26 cellular contexts compared by ENCODE assay signal in the genomic region with DNA sequence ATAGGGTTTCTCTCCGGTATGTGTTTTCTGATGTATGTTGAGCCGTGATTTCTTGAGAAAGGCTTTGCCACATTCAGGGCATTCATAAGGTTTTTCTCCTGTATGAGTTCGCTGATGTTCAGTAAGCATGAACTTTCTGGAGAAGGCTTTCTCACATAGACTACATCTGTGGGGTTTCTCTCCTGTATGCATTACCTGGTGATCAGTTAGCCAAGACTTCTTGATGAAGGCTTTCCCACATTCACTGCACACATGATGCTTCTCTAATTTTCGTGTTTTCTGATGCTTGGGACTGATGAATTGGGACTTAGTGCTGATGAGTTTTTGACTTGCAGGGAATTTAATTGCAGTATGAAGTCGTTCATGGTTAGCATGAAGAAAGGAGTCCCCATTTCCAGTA.
"Had no signal": no experiment of that assay in that cellular context is flagged by ENCODE, and none has a peak within 500 bp of the region (broad histone marks: within the 10 kb centered on the region; RNA-seq: fewer than 3 reads in every experiment).

No MANE protein-coding gene starts in this region.

- H2AFZ ChIP-seq: neural progenitor cell, parathyroid adenoma had no signal

- H3K27me3 ChIP-seq: gastroesophageal sphincter, left lung, neural progenitor cell, right atrium auricular region, spleen, transverse colon had no signal

- H3K9ac ChIP-seq: neural progenitor cell, parathyroid adenoma had no signal

- H3K79me2 ChIP-seq: parathyroid adenoma had no signal

- H3K4me1 ChIP-seq: gastroesophageal sphincter, left lung, neural progenitor cell, parathyroid adenoma, spleen, transverse colon had no signal

- H3K36me3 ChIP-seq: neural progenitor cell had no signal

- H3K4me3 ChIP-seq: gastroesophageal sphincter, left lung, neural progenitor cell, right atrium auricular region had no signal

- DNase-seq: activated CD4-positive, alpha-beta memory T cell treated with anti-CD3 and anti-CD28 coated beads for 36 hours; activated CD4-positive, alpha-beta T cell treated with anti-CD3 and anti-CD28 coated beads, Interleukin-2, amount 10 ng/mL, durations not matched to agents 24 days and 14 days; activated CD4-positive, CD25-positive, alpha-beta regulatory T cell treated with anti-CD3 and anti-CD28 coated beads, Interleukin-2, amount 50 U/mL, for 72 hours; activated CD8-positive, alpha-beta memory T cell treated with anti-CD3 and anti-CD28 coated beads, Interleukin-2, amount 50 U/mL, for 48 hours; activated gamma-delta T cell; activated naive CD4-positive, alpha-beta T cell treated with anti-CD3 and anti-CD28 coated beads, Interleukin-2, amount 50 U/mL, for 16 hours; activated T-cell treated with anti-CD3 and anti-CD28 coated beads, Interleukin-2, amount 50 U/mL, for 24 hours; dermis blood vessel endothelial cell; effector memory CD4-positive, alpha-beta T cell; hippocampal formation; immature natural killer cell; kidney glomerular epithelial cell; left lung; natural killer cell; occipital lobe; spleen; stimulated activated naive CD4-positive, alpha-beta T cell; T-helper 17 cell; T1000; transverse colon had no signal

- FAIRE-seq: bronchial epithelial cell, endothelial cell of umbilical vein had no signal

- H3K4me2 ChIP-seq: neural progenitor cell had no signal

- ATAC-seq: gastroesophageal sphincter, left lung, natural killer cell, T-helper 17 cell had no signal

- H3K27ac ChIP-seq: gastroesophageal sphincter, left lung, neural progenitor cell, parathyroid adenoma, right atrium auricular region, spleen, transverse colon had no signal
